35 cellular contexts compared by ENCODE assay signal in the genomic region with DNA sequence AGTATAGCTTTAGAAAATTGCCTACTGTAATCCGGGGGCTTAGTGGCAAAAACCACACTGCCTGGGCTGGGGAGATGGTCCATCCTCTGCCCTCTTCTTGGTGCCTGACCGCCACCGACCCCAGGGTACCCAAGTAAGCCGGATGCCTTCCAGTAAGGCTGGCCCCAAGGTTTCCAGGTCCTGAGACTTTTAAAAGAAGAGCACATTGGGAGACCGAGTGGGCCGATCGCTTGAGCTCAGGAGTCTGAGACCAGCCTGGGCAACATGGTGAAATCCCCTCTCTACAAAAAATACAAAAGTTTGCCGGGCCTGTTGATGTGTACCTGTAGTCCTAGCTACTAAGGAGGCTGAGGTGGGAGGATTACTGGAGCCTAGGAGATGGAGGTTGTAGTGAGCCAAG.
"Had no signal": no experiment of that assay in that cellular context is flagged by ENCODE, and none has a peak within 500 bp of the region (broad histone marks: within the 10 kb centered on the region; RNA-seq: fewer than 3 reads in every experiment).

No MANE protein-coding gene starts in this region.

- DNase-seq: Karpas-422, Kasumi-1, MG63, MM.1S, MV-4-11, NCI-H1048, NCI-H1092, NCI-H1092 treated with DMSO at 0.1 percent for 48 hours, NCI-H1105, NCI-H1105 treated with DMSO at 0.1 percent for 48 hours, NCI-H1417, NCI-H1417 treated with DMSO at 0.1 percent for 48 hours, NCI-H1436, NCI-H1436 treated with DMSO at 0.1 percent for 48 hours, NCI-H146, NCI-H1694, NCI-H1694 treated with DMSO at 0.1 percent for 48 hours, NCI-H187, NCI-H187 treated with DMSO at 0.1 percent for 48 hours, NCI-H1930, NCI-H2029, NCI-H2029 treated with DMSO at 0.1 percent for 48 hours, NCI-H2081, NCI-H2081 treated with DMSO at 0.1 percent for 48 hours, NCI-H2107, NCI-H2171, NCI-H2171 treated with DMSO at 0.1 percent for 48 hours, NCI-H2227 treated with DMSO at 0.1 percent for 48 hours, NCI-H226, NCI-H345, NCI-H446, NCI-H446 treated with DMSO at 0.1 percent for 48 hours, NCI-H510A, NCI-H510A treated with DMSO at 0.1 percent for 48 hours had no signal

- H3K27ac ChIP-seq: KMS-11 had no signal

- H3K27me3 ChIP-seq: MG63 had no signal

- H3K4me3 ChIP-seq: MG63 had no signal

- H3K36me3 ChIP-seq: MG63 had no signal

- H3K9me3 ChIP-seq: MG63 had no signal
